In the genomic region with DNA sequence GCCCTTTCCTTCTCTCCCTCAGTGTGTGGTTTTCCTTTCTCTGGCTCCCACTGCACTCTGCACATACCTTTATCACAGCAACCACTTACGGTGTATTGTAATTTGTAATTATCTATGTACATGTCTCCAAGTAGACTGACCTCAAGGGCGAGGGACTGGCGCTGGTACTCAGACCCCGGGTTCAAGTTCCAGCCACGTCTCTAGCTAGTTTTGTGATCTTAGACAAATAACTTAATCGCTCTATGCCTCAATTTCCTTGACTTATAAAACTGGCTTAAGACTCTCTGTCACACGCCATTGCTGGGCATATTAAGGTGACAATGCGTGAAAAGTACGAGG, we compare ENCODE assay signal across 9 cellular contexts. TPM values are rescaled to one million over a fixed set of nuclear protein-coding genes. Genes with fewer than 3 reads are reported as not detected.
DNase-seq lines count a peak whose midpoint lies in the region; ATAC-seq and TF ChIP-seq lines count a peak whose summit lies in the region.
"Had no signal": no experiment of that assay in that cellular context is flagged by ENCODE, and none has a peak within 500 bp of the region (broad histone marks: within the 10 kb centered on the region; RNA-seq: fewer than 3 reads in every experiment).

No MANE protein-coding gene starts in this region.

- 0 out of 2 replicates have a peak overlapping the region, but pooled peaks have one; percentile 17 for H3K27ac ChIP-seq in HEK293 (ENCODE audit: extremely low read depth, low read depth, low read length)
- H3K27ac ChIP-seq in WERI-Rb-1 = peak overlapping the region; percentile 57
- peak overlapping the region; percentile 70 for H3K27ac ChIP-seq in right cardiac atrium (ENCODE audit: low read length)
- H3K27ac ChIP-seq in spleen = peak overlapping the region; percentile 94 to 99 (median 98)

- H3K36me3 ChIP-seq in HEK293 (ENCODE audit: control insufficient read depth in 2 of 2, insufficient read depth in 1 of 2, low read length in 2 of 2) = peaks cover 0 to 6% of the 10 kb centered on the region in 2 experiments; a peak in 2 of 3 replicates
- peaks cover 8% of the 10 kb centered on the region for H3K36me3 ChIP-seq in WERI-Rb-1
- peaks cover 0 to 12% (median 2%) of the 10 kb centered on the region in 6 donors for H3K36me3 ChIP-seq in spleen

- CTCF ChIA-PET in HEK293 (lab: Yijun Ruan, JAX) = interaction anchor here (1.8 to 2.3 kb wide), 2 partner anchors 11 to 125 kb away, joined by 5 to 10 read pairs; no protein-coding TSS in a partner anchor

- DNase-seq in WERI-Rb-1 (no peak), right cardiac atrium (no peak), spleen (no peak), NCI-H2081 treated with DMSO at 0.1 percent for 48 hours (lab: John Stamatoyannopoulos, UW) (no peak), HuH-7 (ENCODE audit: low spot score) (no peak)
- DNase-seq in activated CD4-positive, alpha-beta T cell treated with anti-CD3 and anti-CD28 coated beads, Interleukin-2, amount 50 U/mL, for 4 hours = no peak

- TF ChIP-seq CTCF in HEK293 (tag by site-specific recombination; IDR thresholded peaks at IDR 0.05) = no peak
- TF ChIP-seq CTCF in WERI-Rb-1 (IDR thresholded peaks at IDR 0.05; ENCODE audit: low read depth, low read length) = no peak
- TF ChIP-seq CTCF in spleen (IDR thresholded peaks at IDR 0.05 in 8 of 11, conservative IDR thresholded peaks at IDR 0.05 in 3 of 11) = no peak

- intact Hi-C loops in right cardiac atrium (cut with DNase I) (no loop called here), spleen (cut with DNase I; ENCODE audit: low total_unique reads) (loop anchor here (10.0 kb wide), 1 partner anchor 91 kb away; the partner anchor contains the start of gene TMEM41A)

- ATAC-seq in right cardiac atrium (no peak), HG02610 (IDR thresholded peaks at IDR 0.05; ENCODE audit: unreplicated experiment) (no peak)

- H3K9me3 ChIP-seq in HEK293 (ENCODE audit: control insufficient read depth, insufficient read depth, low read depth, low read length) (no peaks in the 10 kb centered on the region), WERI-Rb-1 (ENCODE audit: severe bottlenecking) (no peaks in the 10 kb centered on the region), right cardiac atrium (ENCODE audit: control insufficient read depth, low read length) (no peaks in the 10 kb centered on the region), spleen (no peaks in the 10 kb centered on the region)

- H3K27me3 ChIP-seq in WERI-Rb-1 (ENCODE audit: insufficient read depth, low read depth, severe bottlenecking) (no peaks in the 10 kb centered on the region), right cardiac atrium (ENCODE audit: control insufficient read depth, insufficient read depth) (no peaks in the 10 kb centered on the region), spleen (replicated peaks in 1 of 7) (no peaks in the 10 kb centered on the region)

- no peak for TF ChIP-seq POLR2A in spleen (IDR thresholded peaks at IDR 0.05)

- WGBS in right cardiac atrium = 34% methylated on average over 9 of the region's 9 CpGs
- WGBS in spleen, 5 donors = 43 to 60% (median 48%) methylated on average over 9 of the region's 9 CpGs

- H3K4me1 ChIP-seq in HEK293 (ENCODE audit: control insufficient read depth, insufficient read depth, low read length) (no peaks in the 10 kb centered on the region), right cardiac atrium (ENCODE audit: control insufficient read depth, insufficient read depth, low read length) (no peaks in the 10 kb centered on the region), spleen (peaks cover 11 to 66% (median 46%) of the 10 kb centered on the region in 6 donors)

- H3K4me3 ChIP-seq in HEK293 (ENCODE audit: low read depth, low read length) = peak overlapping the region; percentile 42
- peak overlapping the region; percentile 91 for H3K4me3 ChIP-seq in WERI-Rb-1 (ENCODE audit: low read depth, low read length)
- peak overlapping the region; percentile 65 for H3K4me3 ChIP-seq in right cardiac atrium (ENCODE audit: low read length)
- H3K4me3 ChIP-seq in spleen = peak overlapping the region; percentile 10 to 90 (median 82)

- POLR2A ChIA-PET in HEK293 (lab: Yijun Ruan, JAX) = interaction anchor here (0.8 to 2.1 kb wide), 7 partner anchors 8 to 87 kb away, joined by 3 to 12 read pairs (median 6); partner anchors contain the start of gene TMEM41A

TF ChIP-seq in HEK293, 187 proteins besides CTCF, POLR2A, EP300 and RAD21:
- TF ChIP-seq ZBTB20 (tag by site-specific recombination; IDR thresholded peaks at IDR 0.05) (no peak), ZFP37 (tag by site-specific recombination; IDR thresholded peaks at IDR 0.05) (0 out of 2 replicates have a peak, but pooled peaks have one; percentile 16), ZNF660 (tag by site-specific recombination; IDR thresholded peaks at IDR 0.05) (0 out of 2 replicates have a peak, but pooled peaks have one; percentile 19)

RNA-seq across cellular contexts. Expression of gene SENP2, which starts 0.6 kb away (rescaled TPM):
- 10 to 100 TPM; 27.5 to 30.1 (median 29.0) TPM for total RNA-seq in right cardiac atrium
- 9.2 TPM for polyA plus RNA-seq in right cardiac atrium
- 10 to 100 TPM; 19.2 to 40.0 (median 34.7) TPM for total RNA-seq in spleen
- 1 to 10 TPM; 4.8 to 8.7 (median 5.2) TPM for polyA plus RNA-seq in spleen

RNA-seq across cellular contexts. Expression of gene LIPH, which starts 33.1 kb away (rescaled TPM):
- total RNA-seq in right cardiac atrium (under 1 TPM; 0.14 to 0.62 (median 0.31) TPM), spleen (1 to 10 TPM in 5 of 7 donors, under 1 TPM in 2; 0.83 to 3.1 (median 1.7) TPM)
- polyA plus RNA-seq in right cardiac atrium (0.07 TPM), spleen (under 1 TPM; 0.03 to 0.38 (median 0.09) TPM)
- total RNA-seq: SK-MEL-5 had no signal

Comparison
In these comparisons a context has a peak if more than half of its experiments do, and no peak if none do; other contexts are left out.
1. H3K27ac ChIP-seq: peak in every context shown above with its lines; median percentile 98 in spleen; 70 in right cardiac atrium; 57 in WERI-Rb-1; 17 in HEK293.